10 cellular contexts compared by ENCODE assay signal in genomic region chr20:42204261-42204660, GRCh38.
DNase-seq lines count a peak whose midpoint lies in the region; ATAC-seq and TF ChIP-seq lines count a peak whose summit lies in the region.
"Had no signal": no experiment of that assay in that cellular context is flagged by ENCODE, and none has a peak within 500 bp of the region (broad histone marks: within the 10 kb centered on the region; RNA-seq: fewer than 3 reads in every experiment).

No MANE protein-coding gene starts in this region.

- H3K36me3 Mint-ChIP-seq in H9 (ENCODE audit: insufficient read depth in 1 of 3, low read depth in 3 of 3), result peaks cover 0 to 4% (median 0%) of the 10 kb centered on the region in 3 experiments; a peak in 1 of 7 replicates
- H3K36me3 Mint-ChIP-seq in activated CD8-positive, alpha-beta memory T cell treated with anti-CD3 and anti-CD28 coated beads, Interleukin-2, amount 10 ng/mL, durations not matched to agents 7 days and 5 days, result no peaks in the 10 kb centered on the region
- H3K36me3 Mint-ChIP-seq: CD8-positive, alpha-beta memory T cell had no signal

- no peak for ATAC-seq in PC-3
- ATAC-seq in right lobe of liver, result no peak
- no peak for ATAC-seq in activated CD8-positive, alpha-beta memory T cell treated with anti-CD3 and anti-CD28 coated beads, Interleukin-2, amount 10 ng/mL, durations not matched to agents 7 days and 5 days
- no peak for ATAC-seq in HG03354 (IDR thresholded peaks at IDR 0.05; ENCODE audit: poor library complexity, severe bottlenecking, unreplicated experiment)

- no CpG with 5 or more reads among the region's 5 CpGs for WGBS in H9 (ENCODE audit: extremely low coverage, insufficient read length, low lambda C conversion rate)
- 30% methylated on average over 5 of the region's 5 CpGs for WGBS in right lobe of liver (ENCODE audit: insufficient coverage, low coverage, low lambda C conversion rate, missing lambda C conversion rate)

- no peak overlapping the region for H2BK12ac ChIP-seq in H9 (ENCODE audit: insufficient read length, low read depth, low read length)

- H2BK20ac ChIP-seq in H9 (ENCODE audit: low read depth, low read length, poor library complexity, severe bottlenecking), result no peak overlapping the region

- no peak overlapping the region for H3K4ac ChIP-seq in H9 (ENCODE audit: low read depth, low read length)

- peaks cover 8% of the 10 kb centered on the region in 2 experiments; a peak in 3 of 4 replicates for H3K4me1 Mint-ChIP-seq in H9
- no peaks in the 10 kb centered on the region for H3K4me1 Mint-ChIP-seq in activated CD8-positive, alpha-beta memory T cell treated with anti-CD3 and anti-CD28 coated beads, Interleukin-2, amount 10 ng/mL, durations not matched to agents 7 days and 5 days
- H3K4me1 Mint-ChIP-seq: CD8-positive, alpha-beta memory T cell had no signal

- no peak overlapping the region for H3K18ac ChIP-seq in H9 (ENCODE audit: insufficient read length, low read depth, low read length)

- no peak overlapping the region for H3K4me3 Mint-ChIP-seq in H9
- no peak overlapping the region for H3K4me3 Mint-ChIP-seq in activated CD8-positive, alpha-beta memory T cell treated with anti-CD3 and anti-CD28 coated beads, Interleukin-2, amount 10 ng/mL, durations not matched to agents 7 days and 5 days
- H3K4me3 Mint-ChIP-seq: CD8-positive, alpha-beta memory T cell had no signal

- H3K9me3 ChIP-seq in H9 (ENCODE audit: control insufficient read depth, low read depth, low read length), result no peaks in the 10 kb centered on the region
- peaks cover 14% of the 10 kb centered on the region; the same call in 1 of the 2 replicates for H3K9me3 ChIP-seq in PC-3 (ENCODE audit: low read length)
- no peaks in the 10 kb centered on the region for H3K9me3 ChIP-seq in right lobe of liver

- H3K23ac ChIP-seq in H9 (ENCODE audit: insufficient read length, low read depth, low read length), result no peak overlapping the region

- no peaks in the 10 kb centered on the region for H3K23me2 ChIP-seq in H9 (ENCODE audit: insufficient read length, low read depth, low read length, poor library complexity, severe bottlenecking)

- TF ChIP-seq POLR2A in right lobe of liver (IDR thresholded peaks at IDR 0.05), result no peak

- no peak overlapping the region for H3K56ac ChIP-seq in H9 (ENCODE audit: insufficient read length, low read depth, low read length)

- H4K91ac ChIP-seq in H9 (ENCODE audit: insufficient read length, low read depth, low read length), result no peak overlapping the region

- H3K9ac ChIP-seq in H9 (ENCODE audit: extremely low read depth, insufficient read length, low read length), result no peak overlapping the region
- H3K9ac ChIP-seq in PC-3 (ENCODE audit: low read length), result no peak overlapping the region

- H4K5ac ChIP-seq in H9 (ENCODE audit: insufficient read length, low read depth, low read length), result no peak overlapping the region

- intact Hi-C loops in PC-3 (cut with micrococcal nuclease) (no loop called here), right lobe of liver (cut with DNase I) (no loop called here)

- H3K79me1 ChIP-seq in H9 (ENCODE audit: insufficient read depth, low read depth, low read length, poor library complexity, severe bottlenecking), result no peaks in the 10 kb centered on the region

- H3K4me1 ChIP-seq in H9 (ENCODE audit: insufficient read depth, low read length), result no peaks in the 10 kb centered on the region; the same call in 1 of the 2 replicates
- no peaks in the 10 kb centered on the region for H3K4me1 ChIP-seq in PC-3 (ENCODE audit: insufficient read depth, low read length)
- H3K4me1 ChIP-seq in right lobe of liver, result no peaks in the 10 kb centered on the region

- H2AK5ac ChIP-seq in H9 (ENCODE audit: insufficient read length, low read length), result no peak overlapping the region

- H3K27ac ChIP-seq in C4-2B (no peak overlapping the region), H9 (ENCODE audit: insufficient read length, low read depth, low read length) (no peak overlapping the region), PC-3 (ENCODE audit: low read length) (no peak overlapping the region), right lobe of liver (no peak overlapping the region)

- POLR2A ChIA-PET in PC-3 (lab: Charles Lee; ENCODE audit: unreplicated experiment), result no interaction called here

- H3T11ph ChIP-seq in H9 (ENCODE audit: low read length), result no peak overlapping the region

- no peaks in the 10 kb centered on the region for H3K9me2 ChIP-seq in PC-3 (replicated peaks; ENCODE audit: low read length)

- BruUV-seq in PC-3 (replicated peaks; lab: Mats Ljungman, UMichigan), result no TSS peak

- H3K36me3 ChIP-seq in PC-3 (ENCODE audit: low read depth, low read length) (no peaks in the 10 kb centered on the region), right lobe of liver (no peaks in the 10 kb centered on the region)

- no peak overlapping the region for H2BK5ac ChIP-seq in H9 (ENCODE audit: insufficient read length, low read length)

- no peak overlapping the region for H3K4me2 ChIP-seq in H9 (ENCODE audit: insufficient read depth, insufficient read length, low read length)
- no peak overlapping the region for H3K4me2 ChIP-seq in PC-3 (ENCODE audit: low read length)

- DNase-seq in H9 (no peak), PC-3 (no peak), right lobe of liver (no peak), NCI-H2081 treated with DMSO at 0.1 percent for 48 hours (lab: John Stamatoyannopoulos, UW) (no peak), EL (no peak)
- DNase-seq in activated CD8-positive, alpha-beta memory T cell treated with anti-CD3 and anti-CD28 coated beads, Interleukin-2, amount 10 ng/mL, durations not matched to agents 7 days and 5 days, result no peak
- DNase-seq: CD8-positive, alpha-beta memory T cell; NCI-H226 had no signal

- H3K79me2 ChIP-seq in H9 (ENCODE audit: insufficient read depth, low read length) (no peaks in the 10 kb centered on the region), PC-3 (ENCODE audit: low read length) (no peaks in the 10 kb centered on the region)

- no peaks in the 10 kb centered on the region for H3F3A ChIP-seq in PC-3 (ENCODE audit: low read length, unreplicated experiment)

- no peaks in the 10 kb centered on the region for H4K20me1 ChIP-seq in H9 (ENCODE audit: control insufficient read depth, insufficient read depth, insufficient read length)
- no peaks in the 10 kb centered on the region for H4K20me1 ChIP-seq in PC-3 (ENCODE audit: low read length)

- H3K9me3 Mint-ChIP-seq in H9, result peaks cover 5 to 6% of the 10 kb centered on the region in 2 experiments; a peak in 4 of 5 replicates
- peaks cover 7% of the 10 kb centered on the region for H3K9me3 Mint-ChIP-seq in activated CD8-positive, alpha-beta memory T cell treated with anti-CD3 and anti-CD28 coated beads, Interleukin-2, amount 10 ng/mL, durations not matched to agents 7 days and 5 days (ENCODE audit: low read depth)

- TF ChIP-seq CTCF in C4-2B (conservative IDR thresholded peaks at IDR 0.05), result peak; percentile 55
- peak; percentile 59 for TF ChIP-seq CTCF in H9 (conservative IDR thresholded peaks at IDR 0.05)
- 0 out of 2 replicates have a peak, but pooled peaks have one; percentile 14 for TF ChIP-seq CTCF in PC-3 (conservative IDR thresholded peaks at IDR 0.05; ENCODE audit: low read depth, low read length)
- peak; percentile 26 to 42 (median 36) for TF ChIP-seq CTCF in right lobe of liver (IDR thresholded peaks at IDR 0.05)

- H2BK120ac ChIP-seq in H9 (ENCODE audit: low read depth, low read length, poor library complexity, severe bottlenecking), result no peak overlapping the region

- CTCF ChIA-PET in PC-3 (lab: Charles Lee), result no interaction called here
- CTCF ChIA-PET in activated CD8-positive, alpha-beta memory T cell treated with anti-CD3 and anti-CD28 coated beads, Interleukin-2, amount 10 ng/mL, durations not matched to agents 7 days and 5 days (lab: Charles Lee), result no interaction called here

- no peak overlapping the region for H3K14ac ChIP-seq in H9 (ENCODE audit: insufficient read depth, low read length)

- H2AFZ ChIP-seq in H9 (ENCODE audit: low read length), result no peak overlapping the region
- H2AFZ ChIP-seq in PC-3 (ENCODE audit: low read length), result no peak overlapping the region

- peaks cover 13% of the 10 kb centered on the region for H3K27me3 Mint-ChIP-seq in H9 (ENCODE audit: low read depth)
- no peaks in the 10 kb centered on the region for H3K27me3 Mint-ChIP-seq in activated CD8-positive, alpha-beta memory T cell treated with anti-CD3 and anti-CD28 coated beads, Interleukin-2, amount 10 ng/mL, durations not matched to agents 7 days and 5 days
- H3K27me3 Mint-ChIP-seq: CD8-positive, alpha-beta memory T cell had no signal

- H3K4me3 ChIP-seq in PC-3 (ENCODE audit: low read length) (no peak overlapping the region), right lobe of liver (no peak overlapping the region)

- H2BK15ac ChIP-seq in H9 (ENCODE audit: low read depth, low read length), result no peak overlapping the region

- H3K27ac Mint-ChIP-seq in H9, result no peak overlapping the region
- no peak overlapping the region for H3K27ac Mint-ChIP-seq in activated CD8-positive, alpha-beta memory T cell treated with anti-CD3 and anti-CD28 coated beads, Interleukin-2, amount 10 ng/mL, durations not matched to agents 7 days and 5 days
- H3K27ac Mint-ChIP-seq: CD8-positive, alpha-beta memory T cell had no signal

- no peak overlapping the region for H4K8ac ChIP-seq in H9 (replicated peaks; ENCODE audit: insufficient read length, low read depth, low read length)

- H3K27me3 ChIP-seq in H9 (ENCODE audit: insufficient read depth, low read length), result no peaks in the 10 kb centered on the region
- no peaks in the 10 kb centered on the region for H3K27me3 ChIP-seq in PC-3 (ENCODE audit: low read length)
- no peaks in the 10 kb centered on the region for H3K27me3 ChIP-seq in right lobe of liver
